In genomic region chr17:55620945-55621344, GRCh38 we compare ENCODE assay signal across 22 cellular contexts.
"Had no signal": no experiment of that assay in that cellular context is flagged by ENCODE, and none has a peak within 500 bp of the region (broad histone marks: within the 10 kb centered on the region; RNA-seq: fewer than 3 reads in every experiment).

No MANE protein-coding gene starts in this region.

- DNase-seq: dermis blood vessel endothelial cell; effector memory CD8-positive, alpha-beta T cell; kidney; left ventricle myocardium inferior; midbrain; naive thymus-derived CD4-positive, alpha-beta T cell; right lobe of liver; small intestine; stimulated activated CD4-positive, alpha-beta T cell treated with anti-CD3 and anti-CD28 coated beads, Interleukin-15, amount 100 ng/mL, for 24 hours; stimulated activated CD4-positive, alpha-beta T cell treated with anti-CD3 and anti-CD28 coated beads, Interleukin-4, amount 100 ng/mL, for 1 hour; stimulated activated CD8-positive, alpha-beta memory T cell treated with anti-CD3 and anti-CD28 coated beads, Interleukin-4, amount 100 ng/mL, for 48 hours; stimulated activated naive CD4-positive, alpha-beta T cell; stimulated activated naive CD8-positive, alpha-beta T cell treated with anti-CD3 and anti-CD28 coated beads, Interleukin-15, amount 100 ng/mL, for 72 hours; transverse colon had no signal

- ATAC-seq: effector memory CD8-positive, alpha-beta T cell; naive thymus-derived CD4-positive, alpha-beta T cell; right lobe of liver; stimulated activated naive CD8-positive, alpha-beta T cell treated with anti-CD3 and anti-CD28 coated beads, Interleukin-15, amount 100 ng/mL, for 72 hours had no signal

- H3K27ac Mint-ChIP-seq: effector memory CD8-positive, alpha-beta T cell; memory B cell; naive thymus-derived CD4-positive, alpha-beta T cell; nephron; neural progenitor cell; progenitor cell of endocrine pancreas; stimulated activated naive CD8-positive, alpha-beta T cell treated with anti-CD3 and anti-CD28 coated beads, Interleukin-15, amount 100 ng/mL, for 72 hours had no signal

- H3K4me1 Mint-ChIP-seq: neural progenitor cell had no signal

- H3K36me3 ChIP-seq: left ventricle myocardium inferior, neural progenitor cell, right lobe of liver, suprapubic skin, transverse colon had no signal

- H3K27ac ChIP-seq: coronary artery, left ventricle myocardium inferior, neural progenitor cell, parathyroid adenoma, right lobe of liver, suprapubic skin, transverse colon had no signal

- H3K4me3 ChIP-seq: coronary artery, left ventricle myocardium inferior, lung, neural progenitor cell, right lobe of liver, suprapubic skin, transverse colon had no signal

- H3K9me3 Mint-ChIP-seq: effector memory CD8-positive, alpha-beta T cell; memory B cell; neural progenitor cell; stimulated activated naive CD8-positive, alpha-beta T cell treated with anti-CD3 and anti-CD28 coated beads, Interleukin-15, amount 100 ng/mL, for 72 hours had no signal

- H3K36me3 Mint-ChIP-seq: memory B cell; naive thymus-derived CD4-positive, alpha-beta T cell; neural progenitor cell had no signal

- H3K27me3 ChIP-seq: neural progenitor cell, right lobe of liver, transverse colon had no signal

- H3K9me3 ChIP-seq: left ventricle myocardium inferior, right lobe of liver, suprapubic skin, transverse colon had no signal

- H3K4me1 ChIP-seq: left ventricle myocardium inferior, neural progenitor cell, parathyroid adenoma, right lobe of liver, suprapubic skin had no signal

- H3K4me3 Mint-ChIP-seq: effector memory CD8-positive, alpha-beta T cell; memory B cell; naive thymus-derived CD4-positive, alpha-beta T cell; nephron; neural progenitor cell; stimulated activated naive CD8-positive, alpha-beta T cell treated with anti-CD3 and anti-CD28 coated beads, Interleukin-15, amount 100 ng/mL, for 72 hours had no signal
